17 cellular contexts compared by ENCODE assay signal in the genomic region with DNA sequence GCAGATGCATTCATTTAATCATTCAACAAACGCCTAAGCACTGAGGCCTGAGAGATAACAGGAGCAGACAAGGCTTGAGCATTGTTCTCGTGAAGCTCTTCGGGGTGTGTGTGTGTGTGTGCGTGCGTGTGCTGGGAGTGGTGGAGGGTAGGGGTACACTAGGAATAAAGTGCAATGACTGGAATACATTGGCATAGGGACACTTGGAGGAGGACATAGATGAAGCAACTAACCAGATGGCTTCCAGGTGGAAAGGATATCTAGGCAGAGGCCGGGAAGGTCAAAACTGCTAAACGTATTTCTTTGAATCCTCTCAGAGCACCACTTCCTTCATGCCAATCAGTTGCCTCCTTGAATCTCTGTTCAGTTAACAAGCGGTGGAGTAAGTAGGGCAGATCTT. TPM values are rescaled to one million over a fixed set of nuclear protein-coding genes. Genes with fewer than 3 reads are reported as not detected.
DNase-seq lines count a peak whose midpoint lies in the region; ATAC-seq, FAIRE-seq and TF ChIP-seq lines count a peak whose summit lies in the region.
"Had no signal": no experiment of that assay in that cellular context is flagged by ENCODE, and none has a peak within 500 bp of the region (broad histone marks: within the 10 kb centered on the region; RNA-seq: fewer than 3 reads in every experiment).

No MANE protein-coding gene starts in this region.

- H3K9me3 ChIP-seq in CD4-positive, CD25-positive, alpha-beta regulatory T cell (ENCODE audit: control insufficient read depth in 2 of 2, low read length in 2 of 2) = no peaks in the 10 kb centered on the region
- H3K9me3 ChIP-seq in IMR-90 (ENCODE audit: control insufficient read depth, insufficient read depth, low read length) = no peaks in the 10 kb centered on the region
- no peaks in the 10 kb centered on the region for H3K9me3 ChIP-seq in K562 (replicated peaks; ENCODE audit: control insufficient read depth, insufficient read depth, low read depth, low read length)

- H3K4me3 ChIP-seq in CD4-positive, CD25-positive, alpha-beta regulatory T cell (ENCODE audit: low read depth, low read length) = peak overlapping the region; percentile 15
- H3K4me3 ChIP-seq in IMR-90 (ENCODE audit: insufficient read depth, low read depth, low read length) (no peak overlapping the region), K562 (no peak overlapping the region)
- H3K4me3 ChIP-seq: GM12878 had no signal

- no peak overlapping the region for H3K27ac ChIP-seq in CD4-positive, CD25-positive, alpha-beta regulatory T cell (ENCODE audit: insufficient read depth, low read length, poor library complexity, severe bottlenecking)
- H3K27ac ChIP-seq in IMR-90 (ENCODE audit: insufficient read depth, low read length) (no peak overlapping the region), K562 (ENCODE audit: extremely low read depth, low read depth, low read length) (no peak overlapping the region)

- H2BK5ac ChIP-seq in IMR-90 (ENCODE audit: low read depth, low read length, poor library complexity, severe bottlenecking) = no peak overlapping the region

- no peak overlapping the region for H2BK20ac ChIP-seq in IMR-90 (ENCODE audit: low read depth, low read length)

- 100% methylated on average over 2 of the region's 8 CpGs; no CpG with 5 or more reads in 1 of the 2 experiments for WGBS in IMR-90 (ENCODE audit: extremely low coverage in 2 of 2, insufficient read length in 1 of 2), 2 experiments
- 2% methylated on average over 8 of the region's 8 CpGs for WGBS in K562 (ENCODE audit: insufficient coverage, low coverage, missing lambda C conversion rate)

- no peaks in the 10 kb centered on the region for H3K79me1 ChIP-seq in IMR-90 (ENCODE audit: low read depth in 1 of 2, low read length in 2 of 2)

- H4K20me1 ChIP-seq in IMR-90 (ENCODE audit: insufficient read depth, low read length) (no peaks in the 10 kb centered on the region), K562 (replicated peaks; ENCODE audit: control insufficient read depth, insufficient read depth, low read length) (no peaks in the 10 kb centered on the region)

- no peaks in the 10 kb centered on the region for H3K79me2 ChIP-seq in K562 (ENCODE audit: control insufficient read depth, insufficient read depth, low read length)

- TF ChIP-seq POLR2A in IMR-90 (IDR thresholded peaks at IDR 0.05; ENCODE audit: low read depth, low read length) = no peak
- no peak for TF ChIP-seq POLR2A in K562 (conservative IDR thresholded peaks at IDR 0.05)

- H3K14ac ChIP-seq in IMR-90 (replicated peaks; ENCODE audit: low read depth, low read length) = no peak overlapping the region

- H3K4me2 ChIP-seq in IMR-90 (ENCODE audit: low read depth, low read length) = no peak overlapping the region
- no peak overlapping the region for H3K4me2 ChIP-seq in K562 (ENCODE audit: insufficient read depth, low read length)

- no peaks in the 10 kb centered on the region for H3K27me3 ChIP-seq in CD4-positive, CD25-positive, alpha-beta regulatory T cell (ENCODE audit: control insufficient read depth, insufficient read depth, low read length)
- H3K27me3 ChIP-seq in IMR-90 (ENCODE audit: control insufficient read depth, insufficient read depth, low read length) (peaks cover 2% of the 10 kb centered on the region), K562 (ENCODE audit: control insufficient read depth in 2 of 2, insufficient read depth in 2 of 2, low read length in 2 of 2) (peaks cover 0 to 5% of the 10 kb centered on the region in 2 experiments; a peak in 2 of 5 replicates)

- no peaks in the 10 kb centered on the region for H3K9me1 ChIP-seq in IMR-90 (ENCODE audit: insufficient read depth, low read length)
- no peaks in the 10 kb centered on the region for H3K9me1 ChIP-seq in K562 (ENCODE audit: control insufficient read depth, insufficient read depth, low read length)

- no peak for FAIRE-seq in K562 (lab: Jason Lieb, UNC)
- FAIRE-seq: GM12878 had no signal

- H3K27me3 Mint-ChIP-seq in activated CD4-positive, alpha-beta T cell treated with anti-CD3 and anti-CD28 coated beads, Interleukin-2, amount 10 ng/mL, durations not matched to agents 24 days and 14 days = no peaks in the 10 kb centered on the region
- no peaks in the 10 kb centered on the region for H3K27me3 Mint-ChIP-seq in CD4-positive, CD25-positive, alpha-beta regulatory T cell

- H3K4me1 Mint-ChIP-seq in activated CD4-positive, alpha-beta T cell treated with anti-CD3 and anti-CD28 coated beads, Interleukin-2, amount 10 ng/mL, durations not matched to agents 24 days and 14 days = peaks cover 36% of the 10 kb centered on the region
- peaks cover 0 to 25% (median 11%) of the 10 kb centered on the region in 4 donors for H3K4me1 Mint-ChIP-seq in CD4-positive, CD25-positive, alpha-beta regulatory T cell

- no peak for TF ChIP-seq EP300 in K562 (IDR thresholded peaks at IDR 0.05; ENCODE audit: low read length)

- dilution Hi-C loops in IMR-90 (cut with HindIII; ENCODE audit: low sequenced_read_pairs, unreplicated experiment) = no loop called here

- no peak overlapping the region for H3K4ac ChIP-seq in IMR-90 (ENCODE audit: low read depth, low read length)

- H4K8ac ChIP-seq in IMR-90 (ENCODE audit: low read depth in 2 of 2, low read length in 2 of 2) = no peak overlapping the region

- BruUV-seq in IMR-90 (replicated peaks; lab: Mats Ljungman, UMichigan) (no TSS peak), K562 (replicated peaks; lab: Mats Ljungman, UMichigan) (no TSS peak)

- H3K56ac ChIP-seq in IMR-90 (ENCODE audit: extremely low read depth, insufficient read depth, low read length) = no peak overlapping the region

- H3K9me3 Mint-ChIP-seq in activated CD4-positive, alpha-beta T cell treated with anti-CD3 and anti-CD28 coated beads, Interleukin-2, amount 10 ng/mL, durations not matched to agents 24 days and 14 days = peaks cover 6% of the 10 kb centered on the region
- H3K9me3 Mint-ChIP-seq in CD4-positive, CD25-positive, alpha-beta regulatory T cell = peaks cover 0 to 2% (median 0%) of the 10 kb centered on the region in 7 donors

- no peak overlapping the region for H4K5ac ChIP-seq in IMR-90 (ENCODE audit: low read depth, low read length)

- in situ Hi-C loops in IMR-90 (cut with MboI; ENCODE audit: low sequenced_read_pairs) = no loop called here
- in situ Hi-C loops in K562 (cut with MboI) = no loop called here

- H3K36me3 Mint-ChIP-seq in activated CD4-positive, alpha-beta T cell treated with anti-CD3 and anti-CD28 coated beads, Interleukin-2, amount 10 ng/mL, durations not matched to agents 24 days and 14 days (ENCODE audit: low read depth) = peaks cover 4% of the 10 kb centered on the region
- H3K36me3 Mint-ChIP-seq in CD4-positive, CD25-positive, alpha-beta regulatory T cell = no peaks in the 10 kb centered on the region

- DNase-seq in activated CD4-positive, alpha-beta T cell treated with anti-CD3 and anti-CD28 coated beads, Interleukin-2, amount 10 ng/mL, durations not matched to agents 24 days and 14 days = peak; percentile 62
- DNase-seq in activated CD4-positive, alpha-beta T cell treated with anti-CD3 and anti-CD28 coated beads for 4 hours = no peak
- DNase-seq in CD4-positive, CD25-positive, alpha-beta regulatory T cell = peak in 1 of 3 donors; percentile 54
- DNase-seq in IMR-90 (no peak), K562 (ENCODE audit: extremely low read depth in 1 of 4, low spot score in 3 of 4) (no peak), NCI-H2107 treated with DMSO at 0.1 percent for 48 hours (lab: John Stamatoyannopoulos, UW; ENCODE audit: unreplicated experiment) (no peak)
- DNase-seq: DND-41, KBM-7, NCI-H1436, NCI-H2029, NCI-H2171 treated with DMSO at 0.1 percent for 48 hours, NCI-H748 treated with DMSO at 0.1 percent for 48 hours had no signal

- peak overlapping the region; percentile 83 for H3K27ac Mint-ChIP-seq in activated CD4-positive, alpha-beta T cell treated with anti-CD3 and anti-CD28 coated beads, Interleukin-2, amount 10 ng/mL, durations not matched to agents 24 days and 14 days
- peak overlapping the region in 2 of 3 donors; percentile 59 to 89 for H3K27ac Mint-ChIP-seq in CD4-positive, CD25-positive, alpha-beta regulatory T cell

- H2BK15ac ChIP-seq in IMR-90 (ENCODE audit: low read depth, low read length) = no peak overlapping the region

- no peak overlapping the region for H3K9ac ChIP-seq in IMR-90 (ENCODE audit: low read depth, low read length)
- H3K9ac ChIP-seq in K562 (ENCODE audit: insufficient read depth in 1 of 2, low read depth in 2 of 2, low read length in 2 of 2) = no peak overlapping the region

- CTCF ChIA-PET in IMR-90 (lab: Yijun Ruan, JAX) (no interaction called here), K562 (lab: Yijun Ruan, JAX; ENCODE audit: low intra/inter-chr PET ratio) (no interaction called here)

- no peak overlapping the region for H2AK5ac ChIP-seq in IMR-90 (ENCODE audit: low read depth, low read length)

- no peak overlapping the region for H2BK120ac ChIP-seq in IMR-90 (ENCODE audit: low read depth, low read length)

- peak overlapping the region; percentile 16 for H2AFZ ChIP-seq in IMR-90 (replicated peaks; ENCODE audit: low read length, poor library complexity)
- no peak overlapping the region for H2AFZ ChIP-seq in K562 (ENCODE audit: low read depth, low read length)

- no peak overlapping the region for H3K23ac ChIP-seq in IMR-90 (ENCODE audit: low read depth, low read length)

- no peak overlapping the region for H2AK9ac ChIP-seq in IMR-90 (replicated peaks; ENCODE audit: low read depth, low read length, poor library complexity)

- no peaks in the 10 kb centered on the region for H3K36me3 ChIP-seq in CD4-positive, CD25-positive, alpha-beta regulatory T cell (ENCODE audit: control insufficient read depth, insufficient read depth, low read length)
- no peaks in the 10 kb centered on the region for H3K36me3 ChIP-seq in IMR-90 (ENCODE audit: control insufficient read depth, insufficient read depth, low read length)
- H3K36me3 ChIP-seq in K562 (ENCODE audit: control insufficient read depth, insufficient read depth, low read length) = no peaks in the 10 kb centered on the region

- H4K91ac ChIP-seq in IMR-90 (ENCODE audit: insufficient read depth, low read depth, low read length) = no peak overlapping the region

- intact Hi-C loops in activated CD4-positive, alpha-beta T cell treated with anti-CD3 and anti-CD28 coated beads, Interleukin-2, amount 10 ng/mL, durations not matched to agents 24 days and 14 days (cut with micrococcal nuclease) = loop anchor here (1.0 to 2.0 kb wide), 2 partner anchors 8 to 18 kb away; no protein-coding TSS in a partner anchor
- intact Hi-C loops in IMR-90 (cut with micrococcal nuclease) (no loop called here), K562 (cut with micrococcal nuclease) (no loop called here)

- TF ChIP-seq CTCF in IMR-90 (conservative IDR thresholded peaks at IDR 0.05; ENCODE audit: low read depth, low read length) (no peak), K562 (IDR thresholded peaks at IDR 0.05 in 2 of 3, conservative IDR thresholded peaks at IDR 0.05 in 1 of 3; ENCODE audit: insufficient read depth in 2 of 3, low read depth in 1 of 3, low read length in 3 of 3) (no peak)

- POLR2A ChIA-PET in IMR-90 (lab: Charles Lee; ENCODE audit: unreplicated experiment) (no interaction called here), K562 (lab: Yijun Ruan, JAX) (no interaction called here)

- H3K18ac ChIP-seq in IMR-90 (ENCODE audit: low read depth, low read length) = no peak overlapping the region

- H3K4me1 ChIP-seq in CD4-positive, CD25-positive, alpha-beta regulatory T cell (ENCODE audit: control insufficient read depth, insufficient read depth, low read length, poor library complexity, severe bottlenecking) = no peaks in the 10 kb centered on the region
- H3K4me1 ChIP-seq in IMR-90 (ENCODE audit: control insufficient read depth, insufficient read depth, low read length) = no peaks in the 10 kb centered on the region; the same call in 1 of the 2 replicates
- H3K4me1 ChIP-seq in K562 (replicated peaks in 1 of 2; ENCODE audit: control insufficient read depth in 2 of 2, insufficient read depth in 2 of 2, low read length in 2 of 2) = no peaks in the 10 kb centered on the region; a peak in 2 of 5 replicates

- peak overlapping the region; percentile 55 for H3K4me3 Mint-ChIP-seq in activated CD4-positive, alpha-beta T cell treated with anti-CD3 and anti-CD28 coated beads, Interleukin-2, amount 10 ng/mL, durations not matched to agents 24 days and 14 days
- H3K4me3 Mint-ChIP-seq in CD4-positive, CD25-positive, alpha-beta regulatory T cell = peak overlapping the region; percentile 0 to 70 (median 25)

- TF ChIP-seq RAD21 in IMR-90 (IDR thresholded peaks at IDR 0.05; ENCODE audit: low read length) = no peak
- TF ChIP-seq RAD21 in K562 (CRISPR knock-in tag; conservative IDR thresholded peaks at IDR 0.05 in 1 of 2, IDR thresholded peaks at IDR 0.05 in 1 of 2) = no peak

- ATAC-seq in CD4-positive, CD25-positive, alpha-beta regulatory T cell (ENCODE audit: low read depth in 2 of 2) = no peak
- ATAC-seq in IMR-90 (ENCODE audit: low read depth) (no peak), K562 (peak; percentile 36; the same call in 2 of the 3 replicates), HG02678 (IDR thresholded peaks at IDR 0.05; ENCODE audit: unreplicated experiment) (no peak), HG03097 (IDR thresholded peaks at IDR 0.05; ENCODE audit: low FRiP score, unreplicated experiment) (no peak)
- ATAC-seq: HCT116 had no signal

RNA-seq across cellular contexts. Expression of a gene that starts 13.6 kb away (rescaled TPM):
- 7.6 and 8.5 TPM in 2 replicates for total RNA-seq in activated CD4-positive, alpha-beta T cell treated with anti-CD3 and anti-CD28 coated beads, Interleukin-2, amount 10 ng/mL, durations not matched to agents 24 days and 14 days
- 3.4 TPM for total RNA-seq in CD4-positive, CD25-positive, alpha-beta regulatory T cell
- under 1 TPM; 0.21 to 0.95 (median 0.50) TPM for polyA plus RNA-seq in CD4-positive, CD25-positive, alpha-beta regulatory T cell
- not detected in 2 replicates for total RNA-seq in IMR-90 (2012; rRNA removed)
- not detected in 2 replicates for polyA plus RNA-seq in IMR-90 (2012; rRNA removed)
- not detected in 2 replicates for polyA plus RNA-seq in IMR-90 (2012; cell fraction: cytosol; rRNA removed)
- polyA plus RNA-seq in IMR-90 (2012; cell fraction: nucleus; rRNA removed; ENCODE audit: low replicate concordance) = not detected in 2 replicates
- total RNA-seq in K562 (2011; cell fraction: chromatin; rRNA removed; ENCODE audit: low replicate concordance) = not detected in 2 replicates
- total RNA-seq in K562 (2011; cell fraction: nucleolus; rRNA removed) = not detected in 2 replicates
- not detected in 2 replicates for total RNA-seq in K562 (2011; cell fraction: nucleoplasm; rRNA removed)
- total RNA-seq in K562 (2014; rRNA removed) = not detected in 2 replicates
- total RNA-seq in K562 (2014; rRNA removed; fragmentation: Illumina TruSeq; extraction: Trizol) = not detected in 2 replicates
- total RNA-seq in K562 (2015; rRNA removed; fragmentation: Illumina TruSeq; extraction: Trizol) = not detected in 2 replicates
- 0.07 TPM in 2 replicates for total RNA-seq in K562 (2021)
- 0.13 and 0.18 TPM in 2 replicates for polyA plus RNA-seq in K562 (2011; rRNA removed)
- not detected in 2 replicates for polyA plus RNA-seq in K562 (2011; cell fraction: cytosol; rRNA removed)
- polyA plus RNA-seq in K562 (2011; cell fraction: nucleus; rRNA removed) = 0.03 TPM in 2 replicates
- 0.05 TPM in 1 of 2 replicates, not detected in the other for polyA plus RNA-seq in K562 (2012)
- polyA plus RNA-seq in K562 (2014; fragmentation: Illumina TruSeq; extraction: Trizol) = not detected in 2 replicates
- polyA plus RNA-seq in K562 (2014; fragmentation: Nextera tagmentation; extraction: Ambion mirVana) = under 1 TPM; 0.04 to 0.06 TPM
- 0.08 TPM in 1 of 2 replicates, not detected in the other for polyA plus RNA-seq in K562 (2014; rRNA removed)
- polyA minus RNA-seq in K562 (2011; rRNA and poly(A)+ RNA removed) = not detected in 2 replicates
- polyA minus RNA-seq in K562 (2011; cell fraction: cytosol; rRNA and poly(A)+ RNA removed) = not detected in 2 replicates
- polyA minus RNA-seq in K562 (2011; cell fraction: nucleus; rRNA and poly(A)+ RNA removed) = 0.11 TPM in 1 of 2 replicates, not detected in the other
- total RNA-seq: A172 had no signal
